Comparison of ENCODE assay signal across 9 cellular contexts in the genomic region with DNA sequence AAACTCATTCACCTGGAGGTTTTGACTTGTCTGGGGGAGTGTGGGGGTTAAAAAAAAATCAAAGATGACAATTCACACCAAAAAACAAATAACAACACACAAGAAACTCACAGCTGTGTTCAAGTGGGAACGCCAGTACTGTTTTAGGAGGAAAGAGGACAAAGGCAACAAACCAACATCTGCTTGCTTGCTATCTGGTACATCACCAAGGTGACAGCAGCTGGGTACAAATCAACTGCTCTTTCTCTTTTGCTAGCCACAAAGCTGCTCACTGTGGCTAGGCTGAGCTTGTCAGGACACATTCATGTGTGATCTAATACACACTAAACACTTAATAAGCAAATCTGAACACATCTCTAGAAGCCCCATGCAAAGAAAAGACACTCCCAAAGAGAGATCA.
DNase-seq lines count a peak whose midpoint lies in the region; ATAC-seq and TF ChIP-seq lines count a peak whose summit lies in the region.
"Had no signal": no experiment of that assay in that cellular context is flagged by ENCODE, and none has a peak within 500 bp of the region (broad histone marks: within the 10 kb centered on the region; RNA-seq: fewer than 3 reads in every experiment).

No MANE protein-coding gene starts in this region.

- DNase-seq in DND-41 (peak; percentile 60), amygdala (lab: John Stamatoyannopoulos, UW) (no peak), Ammon's horn (ENCODE audit: low spot score) (no peak), NCI-H2196 treated with DMSO at 0.1 percent for 48 hours (lab: John Stamatoyannopoulos, UW; ENCODE audit: unreplicated experiment) (no peak), KG1 (lab: John Stamatoyannopoulos, UW) (no peak)
- DNase-seq in activated naive CD8-positive, alpha-beta T cell treated with anti-CD3 and anti-CD28 coated beads, Interleukin-2, amount 50 U/mL, for 24 hours: no peak

- no peaks in the 10 kb centered on the region for H3K36me3 ChIP-seq in DND-41 (ENCODE audit: insufficient read depth, low read length)

- H3K27ac Mint-ChIP-seq in activated naive CD8-positive, alpha-beta T cell treated with anti-CD3 and anti-CD28 coated beads, Interleukin-2, amount 50 U/mL, for 24 hours: peak overlapping the region; percentile 95

- H2AFZ ChIP-seq in DND-41 (ENCODE audit: low read depth, low read length): no peak overlapping the region
- H2AFZ ChIP-seq: hepatocyte had no signal

- H3K4me2 ChIP-seq in DND-41 (ENCODE audit: insufficient read depth, low read length): no peak overlapping the region
- H3K4me2 ChIP-seq: hepatocyte had no signal

- H3K9ac ChIP-seq in DND-41 (ENCODE audit: low read depth, low read length): no peak overlapping the region

- no peaks in the 10 kb centered on the region for H3K79me2 ChIP-seq in DND-41 (ENCODE audit: insufficient read depth, low read length)
- H3K79me2 ChIP-seq: hepatocyte had no signal

- H3K27me3 Mint-ChIP-seq in activated naive CD8-positive, alpha-beta T cell treated with anti-CD3 and anti-CD28 coated beads, Interleukin-2, amount 50 U/mL, for 24 hours: no peaks in the 10 kb centered on the region

- H3K36me3 Mint-ChIP-seq in activated naive CD8-positive, alpha-beta T cell treated with anti-CD3 and anti-CD28 coated beads, Interleukin-2, amount 50 U/mL, for 24 hours (ENCODE audit: low read depth): peaks cover 3% of the 10 kb centered on the region

- H3K4me1 Mint-ChIP-seq in activated naive CD8-positive, alpha-beta T cell treated with anti-CD3 and anti-CD28 coated beads, Interleukin-2, amount 50 U/mL, for 24 hours: peaks cover 50% of the 10 kb centered on the region

- H3K4me3 ChIP-seq in DND-41 (ENCODE audit: low read depth in 1 of 2, low read length in 2 of 2): no peak overlapping the region
- H3K4me3 ChIP-seq: hepatocyte had no signal

- no peaks in the 10 kb centered on the region for H4K20me1 ChIP-seq in DND-41 (ENCODE audit: insufficient read depth, low read length)

- H3K4me3 Mint-ChIP-seq in activated naive CD8-positive, alpha-beta T cell treated with anti-CD3 and anti-CD28 coated beads, Interleukin-2, amount 50 U/mL, for 24 hours: no peak overlapping the region

- TF ChIP-seq CTCF in DND-41 (IDR thresholded peaks at IDR 0.05; ENCODE audit: borderline replicate concordance, extremely low read depth, low read length, poor library complexity, severe bottlenecking): no peak

- no peaks in the 10 kb centered on the region for H3K27me3 ChIP-seq in DND-41 (ENCODE audit: insufficient read depth, low read length, poor library complexity)
- H3K27me3 ChIP-seq: hepatocyte had no signal

- H3K4me1 ChIP-seq in DND-41 (ENCODE audit: insufficient read depth, low read length): peaks cover 22% of the 10 kb centered on the region

- H3K27ac ChIP-seq in DND-41 (ENCODE audit: low read length): no peak overlapping the region

- H3K9me3 Mint-ChIP-seq in activated naive CD8-positive, alpha-beta T cell treated with anti-CD3 and anti-CD28 coated beads, Interleukin-2, amount 50 U/mL, for 24 hours: peaks cover 3% of the 10 kb centered on the region

- ATAC-seq in DND-41 (ENCODE audit: insufficient read depth, low read depth): peak; percentile 94
- peak; percentile 66 for ATAC-seq in GM19324 (IDR thresholded peaks at IDR 0.05; ENCODE audit: low FRiP score, unreplicated experiment)
- ATAC-seq in HG03095 (IDR thresholded peaks at IDR 0.05; ENCODE audit: unreplicated experiment): peak; percentile 62
- ATAC-seq in activated naive CD8-positive, alpha-beta T cell treated with anti-CD3 and anti-CD28 coated beads, Interleukin-2, amount 50 U/mL, for 24 hours: peak; percentile 52

- no peaks in the 10 kb centered on the region for H3K9me3 ChIP-seq in DND-41 (ENCODE audit: insufficient read depth, low read length, severe bottlenecking)
